Comparison of ENCODE assay signal across 11 cellular contexts in genomic region chr4:102918859-102919258, GRCh38.
"Had no signal": no experiment of that assay in that cellular context is flagged by ENCODE, and none has a peak within 500 bp of the region (broad histone marks: within the 10 kb centered on the region; RNA-seq: fewer than 3 reads in every experiment).

No MANE protein-coding gene starts in this region.

- DNase-seq: GM23248, GOT3, H7, H9, HCEC 1CT, HFFc6 had no signal

- H2AFZ ChIP-seq: GM23248, GM23338 had no signal

- H3K9ac ChIP-seq: GM23248 had no signal

- ATAC-seq: GM23338, HCT116 had no signal

- FAIRE-seq: H1, H54 had no signal

- H3K4me1 ChIP-seq: HAP-1 had no signal

- H3K4me3 ChIP-seq: GM23248, GM23338, HAP-1 had no signal

- H3K27ac ChIP-seq: GM23248 had no signal

- H3K36me3 ChIP-seq: HAP-1 had no signal

- H3K9me3 ChIP-seq: HAP-1 had no signal

- H3K4me2 ChIP-seq: GM23338 had no signal
